Comparison of ENCODE assay signal across 18 cellular contexts in the genomic region with DNA sequence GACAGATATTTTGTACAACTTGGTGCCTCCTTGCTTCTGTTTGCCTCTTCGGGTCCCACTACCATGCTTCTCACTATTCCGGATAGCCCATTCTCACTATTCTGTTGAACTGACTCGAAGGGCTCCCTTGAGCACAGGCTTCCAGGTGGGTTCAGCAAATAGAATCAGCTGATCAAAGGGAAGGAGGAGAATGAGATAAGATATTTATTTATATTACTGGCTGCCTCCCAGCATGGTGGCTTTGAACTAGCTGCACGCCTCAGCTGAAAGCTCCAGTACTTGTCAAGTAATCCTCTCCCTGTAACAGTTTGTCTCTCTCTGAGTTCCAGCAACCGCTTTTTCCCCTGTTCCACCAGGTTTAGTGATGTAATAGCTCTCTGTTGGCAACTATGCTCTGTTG.
DNase-seq lines count a peak whose midpoint lies in the region; ATAC-seq and TF ChIP-seq lines count a peak whose summit lies in the region.
"Had no signal": no experiment of that assay in that cellular context is flagged by ENCODE, and none has a peak within 500 bp of the region (broad histone marks: within the 10 kb centered on the region; RNA-seq: fewer than 3 reads in every experiment).

No MANE protein-coding gene starts in this region.

- no peak for TF ChIP-seq CTCF in omental fat pad (IDR thresholded peaks at IDR 0.05)

- peak; percentile 13 for DNase-seq in NCI-H510A treated with DMSO at 0.1 percent for 48 hours (lab: John Stamatoyannopoulos, UW)
- DNase-seq in NCI-H510A (lab: John Stamatoyannopoulos, UW) = no peak
- peak; percentile 86 for DNase-seq in NCI-H146 treated with DMSO at 0.1 percent for 48 hours (lab: John Stamatoyannopoulos, UW; ENCODE audit: unreplicated experiment)
- peak; percentile 95 for DNase-seq in NCI-H345 treated with DMSO at 0.1 percent for 48 hours (lab: John Stamatoyannopoulos, UW; ENCODE audit: unreplicated experiment)
- DNase-seq in NCI-H1694 (lab: John Stamatoyannopoulos, UW) = no peak
- no peak for DNase-seq in omental fat pad (ENCODE audit: low spot score)
- DNase-seq: 8988T, AML-193, DMS53, GF-D8, Karpas-422, MV-4-11, NCI-H1436 treated with DMSO at 0.1 percent for 48 hours, NCI-H226, NCI-H526 treated with DMSO at 0.1 percent for 48 hours, Peyer's patch had no signal

- ATAC-seq in GM18502 (IDR thresholded peaks at IDR 0.05; ENCODE audit: poor library complexity, unreplicated experiment) (no peak), omental fat pad (ENCODE audit: low FRiP score) (no peak)
- ATAC-seq: SK-N-SH treated with all-trans-retinoic acid at 6 μM for 48 hours had no signal

Comparison
In these comparisons a context has a peak if more than half of its experiments do, and no peak if none do; other contexts are left out.
1. DNase-seq: peak in NCI-H510A treated with DMSO at 0.1 percent for 48 hours (single experiment), NCI-H146 treated with DMSO at 0.1 percent for 48 hours (single experiment) and NCI-H345 treated with DMSO at 0.1 percent for 48 hours (single experiment); none in NCI-H510A (single experiment), NCI-H1694 (single experiment) and omental fat pad (single experiment).